Comparison of ENCODE assay signal across 16 cellular contexts in the genomic region with DNA sequence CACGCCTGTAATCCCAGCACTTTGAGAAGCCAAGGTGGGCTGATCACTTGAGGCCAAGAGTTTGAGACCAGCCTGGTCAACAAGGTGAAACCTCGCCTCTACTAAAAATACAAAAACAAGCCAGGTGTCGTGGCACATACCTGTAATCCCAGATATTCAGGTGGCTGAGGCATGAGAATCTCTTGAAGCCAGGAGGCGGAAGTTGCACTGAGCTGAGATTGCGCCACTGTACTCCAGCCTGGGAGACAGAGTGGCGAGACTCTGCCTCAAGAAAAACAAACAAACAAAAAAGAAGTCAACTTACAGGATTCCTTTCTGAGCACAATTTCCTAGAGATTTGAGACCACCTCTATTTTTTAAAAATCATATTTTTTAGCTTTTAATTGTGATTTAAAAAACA.
"Had no signal": no experiment of that assay in that cellular context is flagged by ENCODE, and none has a peak within 500 bp of the region (broad histone marks: within the 10 kb centered on the region; RNA-seq: fewer than 3 reads in every experiment).

No MANE protein-coding gene starts in this region.

- H3K4me3 Mint-ChIP-seq: effector memory CD8-positive, alpha-beta T cell; neural crest cell; T-cell had no signal

- H3K4me1 Mint-ChIP-seq: neural crest cell had no signal

- H3K27me3 ChIP-seq: suprapubic skin had no signal

- H3K27ac ChIP-seq: epithelial cell of prostate, SK-N-MC, suprapubic skin had no signal

- H3K4me3 ChIP-seq: SK-N-MC, suprapubic skin had no signal

- H3K9me3 ChIP-seq: suprapubic skin had no signal

- ATAC-seq: activated CD4-positive, CD25-positive, alpha-beta regulatory T cell treated with anti-CD3 and anti-CD28 coated beads, Interleukin-2, amount 50 U/mL, for 24 hours; effector memory CD8-positive, alpha-beta T cell; T-cell had no signal

- H3K27me3 Mint-ChIP-seq: effector memory CD8-positive, alpha-beta T cell; T-cell had no signal

- H3K9me3 Mint-ChIP-seq: effector memory CD8-positive, alpha-beta T cell; neural crest cell; T-cell had no signal

- H3K27ac Mint-ChIP-seq: T-cell had no signal

- DNase-seq: activated CD4-positive, alpha-beta T cell treated with anti-CD3 and anti-CD28 coated beads, Interleukin-2, amount 50 U/mL, for 1 hour; activated CD8-positive, alpha-beta memory T cell treated with anti-CD3 and anti-CD28 coated beads for 24 hours; activated naive CD4-positive, alpha-beta T cell treated with Interleukin-2 at 50 U/mL for 16 hours; anterior cingulate cortex; dermis blood vessel endothelial cell; effector memory CD8-positive, alpha-beta T cell; islet precursor cell; midbrain; stimulated activated naive CD4-positive, alpha-beta T cell; T-cell; T-helper 9 cell had no signal
